ENCODE assay signal across 12 cellular contexts in the genomic region with DNA sequence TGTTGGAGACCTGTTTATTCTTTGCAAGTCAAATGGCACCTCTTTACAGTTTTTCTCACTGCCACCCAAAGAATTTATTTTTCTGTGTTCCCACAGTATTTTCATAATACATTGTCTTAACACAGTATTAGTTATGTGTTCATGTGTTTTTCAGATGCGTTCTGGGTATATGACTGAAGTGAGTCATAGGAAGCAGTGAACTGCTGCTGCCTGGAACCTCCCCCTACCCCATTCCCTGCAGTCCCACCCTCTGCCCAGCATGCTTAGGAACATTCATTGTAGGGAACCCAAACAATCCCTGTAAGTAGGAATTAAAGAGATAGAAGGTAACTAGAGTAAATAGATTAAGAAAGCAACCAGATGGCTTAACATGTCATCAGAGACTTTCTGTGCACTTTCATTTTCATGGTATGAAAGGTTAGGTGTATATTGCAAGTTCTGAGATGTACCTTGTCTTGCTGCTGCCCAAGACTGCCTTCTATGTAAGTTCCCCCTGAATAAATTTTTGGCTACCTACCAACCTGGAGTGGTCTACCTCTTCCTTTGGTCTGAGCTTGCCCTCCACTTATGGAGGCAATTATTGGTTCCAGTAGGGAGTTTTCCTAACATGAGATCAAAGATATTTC. TPM values are rescaled to one million over a fixed set of nuclear protein-coding genes. Genes with fewer than 3 reads are reported as not detected.
DNase-seq lines count a peak whose midpoint lies in the region; FAIRE-seq and TF ChIP-seq lines count a peak whose summit lies in the region.
"Had no signal": no experiment of that assay in that cellular context is flagged by ENCODE, and none has a peak within 500 bp of the region (broad histone marks: within the 10 kb centered on the region; RNA-seq: fewer than 3 reads in every experiment).

No MANE protein-coding gene starts in this region.

- WGBS in neuronal stem cell (ENCODE audit: extremely low coverage in 2 of 2, insufficient read length in 2 of 2, insufficient replicate concordance in 1 of 2), 2 donors = no CpG with 5 or more reads among the region's 1 CpG

- no peaks in the 10 kb centered on the region for H3K4me1 ChIP-seq in neuronal stem cell (ENCODE audit: control insufficient read depth in 2 of 2, insufficient read depth in 1 of 2, low read depth in 1 of 2, low read length in 2 of 2)
- H3K4me1 ChIP-seq: neural progenitor cell, suprapubic skin had no signal

- no peak overlapping the region for H3K14ac ChIP-seq in neuronal stem cell (ENCODE audit: low read length)

- H2BK12ac ChIP-seq in neuronal stem cell (ENCODE audit: low read length) = no peak overlapping the region

- no peak overlapping the region for H2BK120ac ChIP-seq in neuronal stem cell (ENCODE audit: low read depth, low read length)

- no peak overlapping the region for H3K9ac ChIP-seq in neuronal stem cell (ENCODE audit: low read depth, low read length, poor library complexity)
- H3K9ac ChIP-seq: neural progenitor cell had no signal

- H3K36me3 ChIP-seq in neuronal stem cell (replicated peaks in 1 of 2; ENCODE audit: control insufficient read depth in 2 of 2, insufficient read depth in 2 of 2, low read length in 2 of 2) = peaks cover 3 to 19% of the 10 kb centered on the region in 2 donors
- H3K36me3 ChIP-seq: neural progenitor cell had no signal

- FAIRE-seq in H54 (lab: Jason Lieb, UNC) = peak; percentile 53

- H2BK15ac ChIP-seq in neuronal stem cell (ENCODE audit: low read length) = no peak overlapping the region

- H3K79me1 ChIP-seq in neuronal stem cell (ENCODE audit: low read depth, low read length) = no peaks in the 10 kb centered on the region

- no peaks in the 10 kb centered on the region for H3K27me3 Mint-ChIP-seq in T-helper 1 cell treated with Interleukin-12 subunit alpha and Interleukin-12 subunit beta and Interleukin-4 antibody, amounts not matched to agents 30 μg/mL and 1 μg/mL, for 36 hours (ENCODE audit: low read depth)

- no peak for TF ChIP-seq POLR2A in H54 (IDR thresholded peaks at IDR 0.05; ENCODE audit: low read depth, low read length)

- H3K36me3 Mint-ChIP-seq in T-helper 1 cell treated with Interleukin-12 subunit alpha and Interleukin-12 subunit beta and Interleukin-4 antibody, amounts not matched to agents 30 μg/mL and 1 μg/mL, for 36 hours (ENCODE audit: low read depth) = no peaks in the 10 kb centered on the region

- H3K9me3 ChIP-seq in neuronal stem cell (replicated peaks in 1 of 2; ENCODE audit: control insufficient read depth in 2 of 2, insufficient read depth in 1 of 2, low read depth in 1 of 2, low read length in 2 of 2) = no peaks in the 10 kb centered on the region
- H3K9me3 ChIP-seq: suprapubic skin had no signal

- no peak overlapping the region for H3K4ac ChIP-seq in neuronal stem cell (ENCODE audit: low read length)

- no peak for TF ChIP-seq CTCF in foreskin fibroblast (IDR thresholded peaks at IDR 0.05; ENCODE audit: low read depth, low read length)

- no peak overlapping the region for H2AK5ac ChIP-seq in neuronal stem cell (ENCODE audit: low read depth, low read length)

- H3K4me3 Mint-ChIP-seq in T-helper 1 cell treated with Interleukin-12 subunit alpha and Interleukin-12 subunit beta and Interleukin-4 antibody, amounts not matched to agents 30 μg/mL and 1 μg/mL, for 36 hours = peak overlapping the region; percentile 21
- H3K4me3 Mint-ChIP-seq: neural progenitor cell had no signal

- no peaks in the 10 kb centered on the region for H3K9me3 Mint-ChIP-seq in T-helper 1 cell treated with Interleukin-12 subunit alpha and Interleukin-12 subunit beta and Interleukin-4 antibody, amounts not matched to agents 30 μg/mL and 1 μg/mL, for 36 hours
- H3K9me3 Mint-ChIP-seq: neural progenitor cell had no signal

- H3K27ac ChIP-seq in neuronal stem cell (replicated peaks; ENCODE audit: low read length) = no peak overlapping the region
- H3K27ac ChIP-seq: neural progenitor cell, suprapubic skin had no signal

- no peak overlapping the region for H4K8ac ChIP-seq in neuronal stem cell (ENCODE audit: low read depth, low read length)

- no peak overlapping the region for H4K91ac ChIP-seq in neuronal stem cell (ENCODE audit: low read depth, low read length, poor library complexity)

- peak overlapping the region; percentile 76 for H3K27ac Mint-ChIP-seq in T-helper 1 cell treated with Interleukin-12 subunit alpha and Interleukin-12 subunit beta and Interleukin-4 antibody, amounts not matched to agents 30 μg/mL and 1 μg/mL, for 36 hours
- H3K27ac Mint-ChIP-seq: neural progenitor cell had no signal

- no peak overlapping the region for H3K23ac ChIP-seq in neuronal stem cell (ENCODE audit: low read depth, low read length, poor library complexity)

- H3K4me3 ChIP-seq in foreskin fibroblast (ENCODE audit: low read depth in 1 of 2, low read length in 2 of 2) = no peak overlapping the region
- no peak overlapping the region for H3K4me3 ChIP-seq in neuronal stem cell (ENCODE audit: low read length in 2 of 2)
- H3K4me3 ChIP-seq: neural progenitor cell, suprapubic skin had no signal

- no peaks in the 10 kb centered on the region for H3K27me3 ChIP-seq in neuronal stem cell (ENCODE audit: control insufficient read depth in 3 of 3, insufficient read depth in 3 of 3, low read depth in 1 of 3, low read length in 3 of 3)
- H3K27me3 ChIP-seq: neural progenitor cell, suprapubic skin had no signal

- H2BK5ac ChIP-seq in neuronal stem cell (ENCODE audit: low read length) = no peak overlapping the region

- no peak overlapping the region for H3K4me2 ChIP-seq in neuronal stem cell (ENCODE audit: insufficient read depth, low read length, poor library complexity, severe bottlenecking)
- H3K4me2 ChIP-seq: neural progenitor cell had no signal

- H3K4me1 Mint-ChIP-seq in T-helper 1 cell treated with Interleukin-12 subunit alpha and Interleukin-12 subunit beta and Interleukin-4 antibody, amounts not matched to agents 30 μg/mL and 1 μg/mL, for 36 hours (ENCODE audit: low read depth) = peaks cover 6% of the 10 kb centered on the region
- H3K4me1 Mint-ChIP-seq: neural progenitor cell had no signal

- no peak overlapping the region for H2AFZ ChIP-seq in neuronal stem cell (ENCODE audit: low read length)
- H2AFZ ChIP-seq: neural progenitor cell had no signal

- peak; percentile 44 for DNase-seq in EH (ENCODE audit: low read depth)
- no peak for DNase-seq in H54 (ENCODE audit: insufficient read length, low spot score)
- peak; percentile 54 to 84 for DNase-seq in foreskin fibroblast
- no peak for DNase-seq in NCI-H345 (lab: John Stamatoyannopoulos, UW)
- DNase-seq in neuronal stem cell (ENCODE audit: low spot score) = no peak
- no peak for DNase-seq in NCI-H345 treated with DMSO at 0.1 percent for 48 hours (lab: John Stamatoyannopoulos, UW; ENCODE audit: unreplicated experiment)
- DNase-seq in hypothalamus (lab: John Stamatoyannopoulos, UW) = no peak
- DNase-seq: activated effector memory CD4-positive, alpha-beta T cell treated with anti-CD3 and anti-CD28 coated beads, Interleukin-2, amount 50 U/mL, for 16 hours; stimulated activated CD4-positive, alpha-beta T cell treated with anti-CD3 and anti-CD28 coated beads, Interleukin-2, amount 100 ng/mL, for 48 hours had no signal

- no peak overlapping the region for H3K18ac ChIP-seq in neuronal stem cell (ENCODE audit: low read length)

RNA-seq across cellular contexts. Expression of a gene that starts 21.9 kb away (rescaled TPM):
- polyA plus RNA-seq in neuronal stem cell (2013, experiment 1 of 2) = 0.47 TPM
- polyA plus RNA-seq in neuronal stem cell (2013, experiment 2 of 2) = 0.48 TPM

RNA-seq across cellular contexts. Expression of a gene that starts 25.7 kb away (rescaled TPM):
- 32.4 TPM for polyA plus RNA-seq in neuronal stem cell (2013, experiment 1 of 2)
- polyA plus RNA-seq in neuronal stem cell (2013, experiment 2 of 2) = 32.6 TPM

Comparison
In these comparisons a context has a peak if more than half of its experiments do, and no peak if none do; other contexts are left out.
1. DNase-seq: peak in EH (single experiment) and foreskin fibroblast (2 of 2); none in H54 (single experiment), NCI-H345 (single experiment), neuronal stem cell (single experiment), NCI-H345 treated with DMSO at 0.1 percent for 48 hours (single experiment) and hypothalamus (0 of 51).